In genomic region chr17:76548378-76549214, GRCh38 we compare ENCODE assay signal across 2 cellular contexts.
TF ChIP-seq lines count a peak whose summit lies in the region.

No MANE protein-coding gene starts in this region.

TF ChIP-seq in GM23338, 12 proteins besides CTCF, POLR2A, EP300 and RAD21:
- TF ChIP-seq CREB1 (CRISPR knock-in tag; IDR thresholded peaks at IDR 0.05; ENCODE audit: low read depth), result no peak
- no peak for TF ChIP-seq ETS1 (IDR thresholded peaks at IDR 0.05)
- no peak for TF ChIP-seq POLR2AphosphoS5 (IDR thresholded peaks at IDR 0.05; ENCODE audit: low read depth)
- no peak for TF ChIP-seq ZNF114 (CRISPR knock-in tag; IDR thresholded peaks at IDR 0.05)
- no peak for TF ChIP-seq REST (IDR thresholded peaks at IDR 0.05; ENCODE audit: unreplicated experiment)
- TF ChIP-seq EZH2phosphoT487 (IDR thresholded peaks at IDR 0.05; ENCODE audit: unreplicated experiment), result no peak
- no peak for TF ChIP-seq JUNB (IDR thresholded peaks at IDR 0.05; ENCODE audit: unreplicated experiment)
- TF ChIP-seq ZNF331 (CRISPR knock-in tag; IDR thresholded peaks at IDR 0.05; ENCODE audit: low read depth), result no peak
- TF ChIP-seq NANOG (IDR thresholded peaks at IDR 0.05; ENCODE audit: borderline replicate concordance), result no peak
- no peak for TF ChIP-seq EZH2 (IDR thresholded peaks at IDR 0.05; ENCODE audit: low read depth, unreplicated experiment)
- TF ChIP-seq STAT1 (IDR thresholded peaks at IDR 0.05; ENCODE audit: unreplicated experiment), result no peak

TF ChIP-seq in WTC11, 78 proteins besides CTCF, POLR2A, EP300 and RAD21:
- TF ChIP-seq FOXK1 (CRISPR knock-in tag; IDR thresholded peaks at IDR 0.05), result no peak
- no peak for TF ChIP-seq ZNF281 (CRISPR knock-in tag; IDR thresholded peaks at IDR 0.05)
- TF ChIP-seq GABPB1 (CRISPR knock-in tag; IDR thresholded peaks at IDR 0.05), result peak; percentile 7; the same call in 1 of the 2 replicates
- no peak for TF ChIP-seq ARID4B (CRISPR knock-in tag; IDR thresholded peaks at IDR 0.05; ENCODE audit: borderline replicate concordance)
- no peak for TF ChIP-seq PRDM15 (CRISPR knock-in tag; IDR thresholded peaks at IDR 0.05)
- no peak for TF ChIP-seq ZNF121 (CRISPR knock-in tag; IDR thresholded peaks at IDR 0.05)
